Comparison of ENCODE assay signal across 1 cellular context in genomic region chr5:170745481-170746061, GRCh38.
TF ChIP-seq lines count a peak whose summit lies in the region.

No MANE protein-coding gene starts in this region.

TF ChIP-seq in GM23338, 12 proteins besides CTCF, POLR2A, EP300 and RAD21 (continued from another document):
- TF ChIP-seq ZNF462 (CRISPR knock-in tag; IDR thresholded peaks at IDR 0.05) (0 out of 2 replicates have a peak, but pooled peaks have one; percentile 17), ETS1 (IDR thresholded peaks at IDR 0.05) (no peak)
